ENCODE assay signal across 13 cellular contexts in the genomic region with DNA sequence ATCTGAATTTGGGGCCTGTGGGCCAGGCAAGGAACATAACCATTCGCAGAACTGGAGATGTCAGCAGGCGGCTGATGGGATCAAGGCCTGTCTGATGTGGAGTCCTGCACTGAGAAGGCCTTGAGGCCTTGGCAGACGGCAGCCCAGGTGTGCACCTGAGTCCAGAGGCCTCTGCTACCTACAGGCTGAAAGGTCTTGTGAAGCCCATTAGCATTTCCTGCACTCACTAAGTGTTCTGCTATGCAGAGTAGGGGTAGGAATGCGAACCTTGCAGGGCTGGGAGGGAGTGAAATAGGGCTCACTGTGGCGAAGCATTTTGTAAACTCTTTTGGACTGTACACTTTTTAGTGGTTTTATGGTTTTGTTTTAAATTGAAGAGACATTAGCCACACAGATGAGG. TPM values are rescaled to one million over a fixed set of nuclear protein-coding genes. Genes with fewer than 3 reads are reported as not detected.
DNase-seq lines count a peak whose midpoint lies in the region; ATAC-seq and TF ChIP-seq lines count a peak whose summit lies in the region.
"Had no signal": no experiment of that assay in that cellular context is flagged by ENCODE, and none has a peak within 500 bp of the region (broad histone marks: within the 10 kb centered on the region; RNA-seq: fewer than 3 reads in every experiment).

No MANE protein-coding gene starts in this region.

- TF ChIP-seq CTCF in VCaP (conservative IDR thresholded peaks at IDR 0.05): no peak

- no peaks in the 10 kb centered on the region for H3K9me3 Mint-ChIP-seq in activated CD4-positive, alpha-beta memory T cell treated with anti-CD3 and anti-CD28 coated beads, Interleukin-2, amount 10 ng/mL, durations not matched to agents 7 days and 5 days
- H3K9me3 Mint-ChIP-seq: activated naive CD4-positive, alpha-beta T cell treated with anti-CD3 and anti-CD28 coated beads, Interleukin-2, amount 50 U/mL, for 24 hours had no signal

- CTCF ChIA-PET in activated CD4-positive, alpha-beta memory T cell treated with anti-CD3 and anti-CD28 coated beads, Interleukin-2, amount 10 ng/mL, durations not matched to agents 7 days and 5 days (lab: Charles Lee): no interaction called here

- no peak overlapping the region for H3K27ac Mint-ChIP-seq in activated CD4-positive, alpha-beta memory T cell treated with anti-CD3 and anti-CD28 coated beads, Interleukin-2, amount 10 ng/mL, durations not matched to agents 7 days and 5 days
- H3K27ac Mint-ChIP-seq: activated naive CD4-positive, alpha-beta T cell treated with anti-CD3 and anti-CD28 coated beads, Interleukin-2, amount 50 U/mL, for 24 hours had no signal

- H3K27ac ChIP-seq in VCaP (peak overlapping the region; percentile 74), right cardiac atrium (ENCODE audit: low read length) (peak overlapping the region; percentile 82), skin epidermis (peak overlapping the region in 20 of 21 experiments; percentile 14 to 78 (median 60))

- no peak overlapping the region for H3K4me3 Mint-ChIP-seq in activated CD4-positive, alpha-beta memory T cell treated with anti-CD3 and anti-CD28 coated beads, Interleukin-2, amount 10 ng/mL, durations not matched to agents 7 days and 5 days
- H3K4me3 Mint-ChIP-seq: activated naive CD4-positive, alpha-beta T cell treated with anti-CD3 and anti-CD28 coated beads, Interleukin-2, amount 50 U/mL, for 24 hours had no signal

- intact Hi-C loops in right cardiac atrium (cut with DNase I): no loop called here

- peaks cover 31% of the 10 kb centered on the region for H3K4me1 Mint-ChIP-seq in activated CD4-positive, alpha-beta memory T cell treated with anti-CD3 and anti-CD28 coated beads, Interleukin-2, amount 10 ng/mL, durations not matched to agents 7 days and 5 days

- no peaks in the 10 kb centered on the region for H3K36me3 Mint-ChIP-seq in activated CD4-positive, alpha-beta memory T cell treated with anti-CD3 and anti-CD28 coated beads, Interleukin-2, amount 10 ng/mL, durations not matched to agents 7 days and 5 days (ENCODE audit: low read depth)
- H3K36me3 Mint-ChIP-seq: activated naive CD4-positive, alpha-beta T cell treated with anti-CD3 and anti-CD28 coated beads, Interleukin-2, amount 50 U/mL, for 24 hours had no signal

- POLR2A ChIA-PET in activated CD4-positive, alpha-beta memory T cell treated with anti-CD3 and anti-CD28 coated beads, Interleukin-2, amount 10 ng/mL, durations not matched to agents 7 days and 5 days (lab: Charles Lee): no interaction called here

- H3K27me3 Mint-ChIP-seq in activated CD4-positive, alpha-beta memory T cell treated with anti-CD3 and anti-CD28 coated beads, Interleukin-2, amount 10 ng/mL, durations not matched to agents 7 days and 5 days: no peaks in the 10 kb centered on the region
- H3K27me3 Mint-ChIP-seq: activated naive CD4-positive, alpha-beta T cell treated with anti-CD3 and anti-CD28 coated beads, Interleukin-2, amount 50 U/mL, for 24 hours had no signal

- ATAC-seq in right cardiac atrium: peak in 1 of 2 donors; percentile 1

- H3K4me3 ChIP-seq in right cardiac atrium (ENCODE audit: low read length): no peak overlapping the region
- no peak overlapping the region for H3K4me3 ChIP-seq in skin epidermis
- H3K4me3 ChIP-seq: mucosa of descending colon had no signal

- WGBS in right cardiac atrium: 77% methylated on average over 5 of the region's 5 CpGs

- H3K4me1 ChIP-seq in right cardiac atrium (ENCODE audit: control insufficient read depth, insufficient read depth, low read length): peaks cover 9% of the 10 kb centered on the region

- no peaks in the 10 kb centered on the region for H3K9me3 ChIP-seq in right cardiac atrium (ENCODE audit: control insufficient read depth, low read length)
- H3K9me3 ChIP-seq: mucosa of descending colon had no signal

- H3K27me3 ChIP-seq in right cardiac atrium (ENCODE audit: control insufficient read depth, insufficient read depth): no peaks in the 10 kb centered on the region

- DNase-seq in ELR (ENCODE audit: low read depth) (peak; percentile 22), right cardiac atrium (peak in 1 of 3 donors; percentile 64), KG1 (lab: John Stamatoyannopoulos, UW) (no peak)
- no peak for DNase-seq in central memory CD4-positive, alpha-beta T cell
- no peak for DNase-seq in effector CD8-positive, alpha-beta T cell (lab: John Stamatoyannopoulos, UW)
- no peak for DNase-seq in activated CD4-positive, alpha-beta memory T cell treated with anti-CD3 and anti-CD28 coated beads, Interleukin-2, amount 10 ng/mL, durations not matched to agents 7 days and 5 days
- DNase-seq: activated CD4-positive, alpha-beta T cell treated with anti-CD3 and anti-CD28 coated beads for 1 hour; DMS 273 treated with DMSO at 0.1 percent for 48 hours; OCI-M1 had no signal

RNA-seq across cellular contexts. Expression of a gene that starts 48.3 kb away (rescaled TPM):
- 1 to 10 TPM; 5.6 to 8.6 (median 6.8) TPM for total RNA-seq in right cardiac atrium
- polyA plus RNA-seq in right cardiac atrium: 1.8 TPM
- 10 to 100 TPM; 15.9 to 18.8 TPM for total RNA-seq in activated CD4-positive, alpha-beta memory T cell treated with anti-CD3 and anti-CD28 coated beads, Interleukin-2, amount 10 ng/mL, durations not matched to agents 7 days and 5 days
